8 cellular contexts compared by ENCODE assay signal in genomic region chr2:155722290-155722689, GRCh38.
"Had no signal": no experiment of that assay in that cellular context is flagged by ENCODE, and none has a peak within 500 bp of the region (broad histone marks: within the 10 kb centered on the region; RNA-seq: fewer than 3 reads in every experiment).

No MANE protein-coding gene starts in this region.

- H3K9me3 ChIP-seq: HAP-1 had no signal

- H2AFZ ChIP-seq: GM23248 had no signal

- H3K4me3 ChIP-seq: GM23248, HAP-1 had no signal

- H3K4me2 ChIP-seq: KMS-11 had no signal

- H3K27ac ChIP-seq: GM23248, HL-60, KMS-11 had no signal

- H3K9ac ChIP-seq: GM23248, KMS-11 had no signal

- ATAC-seq: HepG2 had no signal

- DNase-seq: GM23248, GOT3, H7, KBM-7 had no signal

- H3K36me3 ChIP-seq: HAP-1 had no signal

- FAIRE-seq: HepG2 had no signal
